ENCODE assay signal across 14 cellular contexts in the genomic region with DNA sequence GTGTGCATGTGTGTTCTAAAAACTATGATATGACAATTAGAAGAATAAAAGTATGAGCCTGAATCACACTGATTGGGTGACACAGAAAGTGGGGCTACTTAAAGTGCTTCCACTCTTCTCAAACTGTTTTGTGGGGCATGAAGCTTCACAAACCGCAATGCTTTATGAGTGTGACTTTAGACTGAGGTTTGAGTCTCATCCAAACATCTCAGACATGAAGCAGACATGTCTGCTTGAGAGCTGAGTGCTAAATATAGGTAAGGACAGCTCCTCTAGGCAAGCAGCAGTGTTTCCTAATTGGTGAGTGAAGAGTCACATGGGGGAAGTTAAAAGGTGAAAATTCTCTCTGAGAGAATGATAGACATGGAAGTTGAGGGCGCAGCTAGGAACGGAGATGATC.
DNase-seq lines count a peak whose midpoint lies in the region; ATAC-seq and TF ChIP-seq lines count a peak whose summit lies in the region.
"Had no signal": no experiment of that assay in that cellular context is flagged by ENCODE, and none has a peak within 500 bp of the region (broad histone marks: within the 10 kb centered on the region; RNA-seq: fewer than 3 reads in every experiment).

No MANE protein-coding gene starts in this region.

- TF ChIP-seq CTCF in GM06990 (IDR thresholded peaks at IDR 0.05; ENCODE audit: insufficient read depth, low read length, poor library complexity, severe bottlenecking), result no peak
- no peak for TF ChIP-seq CTCF in mammary epithelial cell (conservative IDR thresholded peaks at IDR 0.05 in 1 of 2, IDR thresholded peaks at IDR 0.05 in 1 of 2; ENCODE audit: extremely low read depth in 1 of 2, insufficient read depth in 1 of 2, low read depth in 1 of 2, low read length in 2 of 2)

- no peaks in the 10 kb centered on the region for H3K9me3 ChIP-seq in mammary epithelial cell (replicated peaks; ENCODE audit: insufficient read depth, low read length)
- no peaks in the 10 kb centered on the region for H3K9me3 ChIP-seq in naive thymus-derived CD4-positive, alpha-beta T cell (ENCODE audit: control insufficient read depth in 2 of 3, low read length in 3 of 3)
- H3K9me3 ChIP-seq: left lung, SJSA1 had no signal

- no peaks in the 10 kb centered on the region for H4K20me1 ChIP-seq in mammary epithelial cell (ENCODE audit: insufficient read depth, low read length)

- DNase-seq in GM06990 (ENCODE audit: extremely low read depth, insufficient read length), result peak; percentile 2
- no peak for DNase-seq in mammary epithelial cell
- no peak for DNase-seq in naive thymus-derived CD4-positive, alpha-beta T cell
- DNase-seq in RKO (ENCODE audit: low spot score), result no peak
- no peak for DNase-seq in T-helper 1 cell
- DNase-seq in HuH-7.5 (ENCODE audit: low spot score), result no peak
- no peak for DNase-seq in activated T-cell treated with anti-CD3 and anti-CD28 coated beads, Interleukin-2, amount 50 U/mL, for 24 hours
- DNase-seq: CD4-positive, alpha-beta memory T cell; left lung; NCI-H2029 had no signal

- H3K27me3 Mint-ChIP-seq in naive thymus-derived CD4-positive, alpha-beta T cell, result no peaks in the 10 kb centered on the region
- no peaks in the 10 kb centered on the region for H3K27me3 Mint-ChIP-seq in activated T-cell treated with anti-CD3 and anti-CD28 coated beads, Interleukin-2, amount 50 U/mL, for 24 hours
- H3K27me3 Mint-ChIP-seq: CD4-positive, alpha-beta memory T cell; IgD-negative memory B cell had no signal

- H3K27me3 ChIP-seq in GM06990 (replicated peaks; ENCODE audit: control insufficient read depth, insufficient read depth, low read length) (no peaks in the 10 kb centered on the region), mammary epithelial cell (ENCODE audit: insufficient read depth, low read length) (no peaks in the 10 kb centered on the region)
- H3K27me3 ChIP-seq in naive thymus-derived CD4-positive, alpha-beta T cell (ENCODE audit: control insufficient read depth in 2 of 2, insufficient read depth in 2 of 2, low read length in 2 of 2), result no peaks in the 10 kb centered on the region
- H3K27me3 ChIP-seq: left lung, SJSA1 had no signal

- peak overlapping the region in 1 of 10 donors; percentile 18 for H3K4me3 Mint-ChIP-seq in naive thymus-derived CD4-positive, alpha-beta T cell
- no peak overlapping the region for H3K4me3 Mint-ChIP-seq in activated T-cell treated with anti-CD3 and anti-CD28 coated beads, Interleukin-2, amount 50 U/mL, for 24 hours
- H3K4me3 Mint-ChIP-seq: IgD-negative memory B cell, neural crest cell had no signal

- H3K36me3 Mint-ChIP-seq in naive thymus-derived CD4-positive, alpha-beta T cell, result no peaks in the 10 kb centered on the region
- no peaks in the 10 kb centered on the region for H3K36me3 Mint-ChIP-seq in activated T-cell treated with anti-CD3 and anti-CD28 coated beads, Interleukin-2, amount 50 U/mL, for 24 hours (ENCODE audit: low read depth)
- H3K36me3 Mint-ChIP-seq: CD4-positive, alpha-beta memory T cell; IgD-negative memory B cell had no signal

- no peak overlapping the region for H3K4me2 ChIP-seq in mammary epithelial cell (ENCODE audit: insufficient read depth, low read depth, low read length)

- H2AFZ ChIP-seq in mammary epithelial cell (ENCODE audit: low read depth, low read length), result peak overlapping the region; percentile 78

- POLR2A ChIA-PET in naive thymus-derived CD4-positive, alpha-beta T cell (lab: Charles Lee), result no interaction called here

- H3K27ac ChIP-seq in mammary epithelial cell (ENCODE audit: insufficient read depth, low read depth, low read length), result no peak overlapping the region
- no peak overlapping the region for H3K27ac ChIP-seq in naive thymus-derived CD4-positive, alpha-beta T cell (ENCODE audit: low read depth, low read length)
- H3K27ac ChIP-seq: left lung, SJSA1 had no signal

- no peaks in the 10 kb centered on the region for H3K36me3 ChIP-seq in GM06990 (ENCODE audit: control insufficient read depth, insufficient read depth, low read length)
- no peaks in the 10 kb centered on the region for H3K36me3 ChIP-seq in mammary epithelial cell (ENCODE audit: insufficient read depth, low read length)
- H3K36me3 ChIP-seq in naive thymus-derived CD4-positive, alpha-beta T cell (ENCODE audit: control insufficient read depth in 2 of 3, insufficient read depth in 3 of 3, low read length in 3 of 3), result no peaks in the 10 kb centered on the region
- H3K36me3 ChIP-seq: left lung, SJSA1 had no signal

- CTCF ChIA-PET in mammary epithelial cell (lab: Charles Lee; ENCODE audit: low non-redundant PET), result no interaction called here
- CTCF ChIA-PET in naive thymus-derived CD4-positive, alpha-beta T cell (lab: Charles Lee), result no interaction called here

- H3K79me2 ChIP-seq in mammary epithelial cell (ENCODE audit: insufficient read depth, low read length), result no peaks in the 10 kb centered on the region

- intact Hi-C loops in mammary epithelial cell (cut with micrococcal nuclease), result no loop called here
- intact Hi-C loops in naive thymus-derived CD4-positive, alpha-beta T cell (cut with micrococcal nuclease), result loop anchor here in 1 of 2 donors (10.0 kb wide), 1 partner anchor 727 kb away; a partner anchor contains a TSS

- H3K27ac Mint-ChIP-seq in naive thymus-derived CD4-positive, alpha-beta T cell, result peak overlapping the region in 1 of 9 donors; percentile 33
- H3K27ac Mint-ChIP-seq in activated T-cell treated with anti-CD3 and anti-CD28 coated beads, Interleukin-2, amount 50 U/mL, for 24 hours, result no peak overlapping the region
- H3K27ac Mint-ChIP-seq: CD4-positive, alpha-beta memory T cell; IgD-negative memory B cell had no signal

- dilution Hi-C loops in mammary epithelial cell (cut with HindIII; ENCODE audit: low sequenced_read_pairs), result no loop called here

- in situ Hi-C loops in mammary epithelial cell (cut with MboI; ENCODE audit: low sequenced_read_pairs in 2 of 2), result no loop called here

- no peaks in the 10 kb centered on the region for H3K4me1 ChIP-seq in mammary epithelial cell (ENCODE audit: insufficient read depth, low read length)
- no peaks in the 10 kb centered on the region for H3K4me1 ChIP-seq in naive thymus-derived CD4-positive, alpha-beta T cell (ENCODE audit: control insufficient read depth in 2 of 2, insufficient read depth in 2 of 2, low read length in 2 of 2)
- H3K4me1 ChIP-seq: left lung, SJSA1 had no signal

- H3K9me3 Mint-ChIP-seq in naive thymus-derived CD4-positive, alpha-beta T cell, result no peaks in the 10 kb centered on the region
- H3K9me3 Mint-ChIP-seq in activated T-cell treated with anti-CD3 and anti-CD28 coated beads, Interleukin-2, amount 50 U/mL, for 24 hours, result no peaks in the 10 kb centered on the region
- H3K9me3 Mint-ChIP-seq: CD4-positive, alpha-beta memory T cell; IgD-negative memory B cell had no signal

- WGBS in mammary epithelial cell (ENCODE audit: low coverage, missing lambda C conversion rate), result 79% methylated on average over 3 of the region's 3 CpGs

- peaks cover 0 to 5% (median 0%) of the 10 kb centered on the region in 7 donors for H3K4me1 Mint-ChIP-seq in naive thymus-derived CD4-positive, alpha-beta T cell
- no peaks in the 10 kb centered on the region for H3K4me1 Mint-ChIP-seq in activated T-cell treated with anti-CD3 and anti-CD28 coated beads, Interleukin-2, amount 50 U/mL, for 24 hours (ENCODE audit: low read depth)

- BruUV-seq in mammary epithelial cell (replicated peaks; lab: Mats Ljungman, UMichigan), result no TSS peak

- H3K9ac ChIP-seq in mammary epithelial cell (ENCODE audit: insufficient read depth, low read length), result no peak overlapping the region

- ATAC-seq in HG03432 (IDR thresholded peaks at IDR 0.05; ENCODE audit: unreplicated experiment), result peak; percentile 54
- ATAC-seq in naive thymus-derived CD4-positive, alpha-beta T cell, result peak; percentile 53
- ATAC-seq: left lung had no signal

- H3K4me3 ChIP-seq in GM06990 (replicated peaks; ENCODE audit: low read depth, low read length) (no peak overlapping the region), mammary epithelial cell (replicated peaks in 1 of 3; ENCODE audit: insufficient read depth in 1 of 3, low read depth in 2 of 3, low read length in 3 of 3) (no peak overlapping the region)
- H3K4me3 ChIP-seq in naive thymus-derived CD4-positive, alpha-beta T cell (ENCODE audit: low read length), result no peak overlapping the region
- H3K4me3 ChIP-seq: left lung, SJSA1 had no signal
